ENCODE assay signal across 8 cellular contexts in genomic region chr17:11996722-11997146, GRCh38. TPM values are rescaled to one million over a fixed set of nuclear protein-coding genes. Genes with fewer than 3 reads are reported as not detected.
DNase-seq lines count a peak whose midpoint lies in the region; ATAC-seq, FAIRE-seq and TF ChIP-seq lines count a peak whose summit lies in the region.

No MANE protein-coding gene starts in this region.

- peaks cover 0 to 8% of the 10 kb centered on the region in 2 experiments for H3K36me3 ChIP-seq in SK-N-SH (replicated peaks in 1 of 2; ENCODE audit: control insufficient read depth in 1 of 2, insufficient read depth in 2 of 2, low read length in 1 of 2)
- peaks cover 0 to 4% (median 0%) of the 10 kb centered on the region in 4 experiments; a peak in 1 of 8 replicates for H3K36me3 ChIP-seq in H1 (ENCODE audit: control insufficient read depth in 2 of 4, insufficient read depth in 4 of 4, low read length in 3 of 4)
- peaks cover 10 to 13% of the 10 kb centered on the region in 2 experiments for H3K36me3 ChIP-seq in mesenchymal stem cell (ENCODE audit: control insufficient read depth in 1 of 2, insufficient read depth in 2 of 2, low read depth in 1 of 2, low read length in 2 of 2)
- no peaks in the 10 kb centered on the region for H3K36me3 ChIP-seq in testis (ENCODE audit: low read depth, missing control alignments)

- POLR2A ChIA-PET in SK-N-SH (lab: Yijun Ruan, JAX): interaction anchor here (0.6 to 2.6 kb wide), 6 partner anchors 10 to 1021 kb away, joined by 3 to 39 read pairs (median 4); partner anchors contain the start of genes ELAC2 and MAP2K4
- POLR2A ChIA-PET in H1 (lab: Charles Lee; ENCODE audit: partially characterized antibody): interaction anchor here (0.7 to 3.4 kb wide), 21 partner anchors 9 to 700 kb away, joined by 3 to 49 read pairs (median 4); partner anchors contain the start of gene MAP2K4

- CTCF ChIA-PET in SK-N-SH (lab: Yijun Ruan, JAX): interaction anchor here (1.1 to 2.6 kb wide), 7 partner anchors 9 to 1121 kb away, joined by 3 to 22 read pairs (median 3); no protein-coding TSS in a partner anchor
- CTCF ChIA-PET in H1 (lab: Charles Lee; ENCODE audit: partially characterized antibody): interaction anchor here (1.0 to 2.6 kb wide), 5 partner anchors 8 to 96 kb away, joined by 3 to 14 read pairs (median 4); no protein-coding TSS in a partner anchor

- H3K23me2 ChIP-seq in H1 (ENCODE audit: low read depth, low read length): peaks cover 7% of the 10 kb centered on the region

- H2BK5ac ChIP-seq in H1 (ENCODE audit: low read depth, low read length) (0 out of 2 replicates have a peak overlapping the region, but pooled peaks have one; percentile 91), mesenchymal stem cell (ENCODE audit: low read depth, low read length, poor library complexity, severe bottlenecking) (no peak overlapping the region)

- WGBS in SK-N-SH (ENCODE audit: low lambda C conversion rate): 3% methylated on average over 11 of the region's 14 CpGs
- 11% methylated on average over 14 of the region's 14 CpGs; no CpG with 5 or more reads in 1 of the 2 experiments for WGBS in H1 (ENCODE audit: extremely low coverage in 1 of 2, insufficient coverage in 1 of 2, insufficient read length in 1 of 2, insufficient replicate concordance in 2 of 2, low coverage in 1 of 2, low lambda C conversion rate in 2 of 2, missing lambda C conversion rate in 1 of 2), 2 experiments
- WGBS in mesenchymal stem cell: 2% methylated on average over 14 of the region's 14 CpGs
- 1 to 2% methylated on average over 11 to 13 of the region's 14 CpGs for WGBS in testis, 2 donors

- peak overlapping the region; percentile 84 for H3K56ac ChIP-seq in H1 (replicated peaks; ENCODE audit: insufficient read length, low read depth, low read length)

- TF ChIP-seq EP300 in SK-N-SH (IDR thresholded peaks at IDR 0.05; ENCODE audit: borderline replicate concordance in 1 of 2, low read depth in 1 of 2, low read length in 1 of 2) (no peak), H1 (IDR thresholded peaks at IDR 0.05; ENCODE audit: borderline replicate concordance in 1 of 2, low read depth in 2 of 2, low read length in 2 of 2) (no peak)

- FAIRE-seq in H54 (lab: Jason Lieb, UNC) (no peak), H1 (lab: Jason Lieb, UNC) (no peak)

- H3K9ac ChIP-seq in SK-N-SH (peak overlapping the region; percentile 84), H1 (replicated peaks in 1 of 4; ENCODE audit: extremely low read depth in 1 of 4, low read depth in 3 of 4, low read length in 3 of 4) (peak overlapping the region; percentile 59 to 75 (median 74)), mesenchymal stem cell (ENCODE audit: low read length) (peak overlapping the region; percentile 95)

- H2BK15ac ChIP-seq in H1 (ENCODE audit: low read length) (no peak overlapping the region), mesenchymal stem cell (ENCODE audit: low read depth, poor library complexity, severe bottlenecking) (peak overlapping the region; percentile 95)

- TF ChIP-seq POLR2A in H54 (IDR thresholded peaks at IDR 0.05; ENCODE audit: low read depth, low read length): no peak
- TF ChIP-seq POLR2A in H1 (IDR thresholded peaks at IDR 0.05; ENCODE audit: control extremely low read depth in 1 of 2, low read depth in 2 of 2, low read length in 2 of 2): no peak
- TF ChIP-seq POLR2A in testis (IDR thresholded peaks at IDR 0.05): no peak

- TF ChIP-seq CTCF in SK-N-SH (IDR thresholded peaks at IDR 0.05) (no peak), H1 (IDR thresholded peaks at IDR 0.05; ENCODE audit: control extremely low read depth in 1 of 3, insufficient read depth in 1 of 3, low read depth in 1 of 3, low read length in 3 of 3) (no peak), testis (IDR thresholded peaks at IDR 0.05) (peak in 2 of 3 experiments; percentile 9 to 27)

- peak overlapping the region; percentile 86 for H3K4me2 ChIP-seq in SK-N-SH
- peak overlapping the region; percentile 68 to 99 for H3K4me2 ChIP-seq in H1 (ENCODE audit: insufficient read depth in 1 of 2, low read depth in 2 of 2, low read length in 2 of 2)
- peak overlapping the region; percentile 76 for H3K4me2 ChIP-seq in mesenchymal stem cell (ENCODE audit: low read length, poor library complexity, severe bottlenecking)

- H4K8ac ChIP-seq in H1 (ENCODE audit: extremely low read depth, insufficient read depth, low read length): peak overlapping the region; percentile 97; the same call in 1 of the 2 replicates
- peak overlapping the region; percentile 90 for H4K8ac ChIP-seq in mesenchymal stem cell (ENCODE audit: low read length)

- peaks cover 5 to 8% of the 10 kb centered on the region in 2 experiments; a peak in 2 of 4 replicates for H3K4me1 ChIP-seq in SK-N-SH (ENCODE audit: control insufficient read depth in 1 of 2, insufficient read depth in 2 of 2, low read depth in 1 of 2, low read length in 1 of 2)
- peaks cover 0 to 4% (median 2%) of the 10 kb centered on the region in 4 experiments; a peak in 3 of 7 replicates for H3K4me1 ChIP-seq in H1 (replicated peaks in 1 of 4; ENCODE audit: control insufficient read depth in 3 of 4, insufficient read depth in 4 of 4, low read length in 3 of 4)
- H3K4me1 ChIP-seq in mesenchymal stem cell (ENCODE audit: control insufficient read depth, insufficient read depth, low read depth, low read length): peaks cover 1% of the 10 kb centered on the region
- H3K4me1 ChIP-seq in testis: peaks cover 4% of the 10 kb centered on the region

- TF ChIP-seq RAD21 in SK-N-SH (IDR thresholded peaks at IDR 0.05; ENCODE audit: low read length) (no peak), H1 (IDR thresholded peaks at IDR 0.05 in 1 of 2, conservative IDR thresholded peaks at IDR 0.05 in 1 of 2; ENCODE audit: low read depth in 2 of 2, low read length in 2 of 2) (no peak)

- H2AK5ac ChIP-seq in H1 (ENCODE audit: low read depth, low read length) (no peak overlapping the region), mesenchymal stem cell (ENCODE audit: low read length, severe bottlenecking) (no peak overlapping the region)

- H3K4ac ChIP-seq in H1 (replicated peaks; ENCODE audit: insufficient read length, low read depth, low read length) (peak overlapping the region; percentile 83), mesenchymal stem cell (ENCODE audit: low read depth in 1 of 2, low read length in 2 of 2) (peak overlapping the region in 1 of 2 experiments; percentile 42)

- H3K27me3 ChIP-seq in SK-N-SH (ENCODE audit: insufficient read depth) (no peaks in the 10 kb centered on the region), H1 (replicated peaks in 1 of 4; ENCODE audit: control insufficient read depth in 3 of 4, extremely low read depth in 1 of 4, insufficient read depth in 3 of 4, low read length in 3 of 4) (no peaks in the 10 kb centered on the region), mesenchymal stem cell (ENCODE audit: control insufficient read depth in 1 of 2, insufficient read depth in 1 of 2, low read length in 2 of 2) (no peaks in the 10 kb centered on the region), testis (no peaks in the 10 kb centered on the region)

- peak overlapping the region; percentile 87 to 88 for H3K27ac ChIP-seq in SK-N-SH (ENCODE audit: low read depth in 2 of 2, low read length in 1 of 2)
- peak overlapping the region; percentile 64; the same call in 1 of the 2 replicates for H3K27ac ChIP-seq in H1 (ENCODE audit: low read depth, low read length)
- peak overlapping the region; percentile 72 for H3K27ac ChIP-seq in mesenchymal stem cell (ENCODE audit: low read length, poor library complexity, severe bottlenecking)
- H3K27ac ChIP-seq in testis: peak overlapping the region; percentile 85 to 90

- peak overlapping the region; percentile 37 for H4K5ac ChIP-seq in H1 (ENCODE audit: insufficient read length, low read depth, low read length)

- H3K79me2 ChIP-seq in SK-N-SH (ENCODE audit: insufficient read depth): peaks cover 5% of the 10 kb centered on the region; the same call in 1 of the 2 replicates
- H3K79me2 ChIP-seq in H1 (ENCODE audit: control insufficient read depth in 1 of 2, insufficient read depth in 2 of 2, low read length in 2 of 2): 0 out of 4 replicates have a peak, but pooled peaks cover 0 to 6% of the 10 kb centered on the region in 2 experiments

- no peak; the same call in 2 of the 3 replicates for ATAC-seq in SK-N-SH treated with all-trans-retinoic acid at 6 μM for 48 hours

- peaks cover 8% of the 10 kb centered on the region for H3F3A ChIP-seq in SK-N-SH (replicated peaks; ENCODE audit: insufficient read depth)

- intact Hi-C loops in testis (cut with DNase I; ENCODE audit: low total_unique reads): no loop called here

- H4K91ac ChIP-seq in H1 (replicated peaks; ENCODE audit: insufficient read length, low read length): peak overlapping the region; percentile 79
- H4K91ac ChIP-seq in mesenchymal stem cell (ENCODE audit: low read length): peak overlapping the region; percentile 93

- H2BK120ac ChIP-seq in H1 (replicated peaks; ENCODE audit: low read depth, low read length) (no peak overlapping the region), mesenchymal stem cell (ENCODE audit: low read depth, low read length) (peak overlapping the region; percentile 84)

- no peak overlapping the region; the same call in 1 of the 2 replicates for H3K18ac ChIP-seq in H1 (ENCODE audit: extremely low read depth, low read length)
- peak overlapping the region; percentile 79 to 87 for H3K18ac ChIP-seq in mesenchymal stem cell (ENCODE audit: low read depth in 1 of 2, low read length in 2 of 2)

- DNase-seq in SK-N-SH (no peak), H54 (ENCODE audit: insufficient read length, low spot score) (peak; percentile 15), KG1 (lab: John Stamatoyannopoulos, UW) (peak; percentile 11), T-helper 1 cell (peak in 3 of 5 donors; percentile 15 to 54 (median 19)), H1 (ENCODE audit: low read depth in 1 of 2, low spot score in 2 of 2) (peak in 1 of 2 experiments; percentile 19), mesenchymal stem cell (peak; percentile 65), testis (peak; percentile 50)

- no peaks in the 10 kb centered on the region for H3K9me2 ChIP-seq in SK-N-SH

- H4K20me1 ChIP-seq in SK-N-SH (ENCODE audit: insufficient read depth) (no peaks in the 10 kb centered on the region), H1 (replicated peaks in 1 of 2; ENCODE audit: control insufficient read depth in 1 of 2, insufficient read depth in 2 of 2, low read length in 2 of 2) (no peaks in the 10 kb centered on the region)

- peak overlapping the region; percentile 92 for H2AFZ ChIP-seq in SK-N-SH (ENCODE audit: low read depth)
- H2AFZ ChIP-seq in H1 (ENCODE audit: low read length): peak overlapping the region; percentile 17
- peak overlapping the region; percentile 65 for H2AFZ ChIP-seq in mesenchymal stem cell (ENCODE audit: low read depth, low read length)

- H2BK12ac ChIP-seq in H1 (ENCODE audit: low read depth, low read length) (no peak overlapping the region), mesenchymal stem cell (ENCODE audit: low read length in 2 of 2) (no peak overlapping the region)

- H3K14ac ChIP-seq in H1 (ENCODE audit: insufficient read length) (no peak overlapping the region), mesenchymal stem cell (ENCODE audit: low read length in 2 of 2) (peak overlapping the region in 1 of 2 experiments; percentile 96)

- H3K23ac ChIP-seq in H1 (ENCODE audit: insufficient read length) (no peak overlapping the region), mesenchymal stem cell (ENCODE audit: low read length in 2 of 2) (no peak overlapping the region)

- H3K4me3 ChIP-seq in SK-N-SH (ENCODE audit: low read depth in 2 of 2, low read length in 1 of 2) (peak overlapping the region; percentile 90 to 91), H1 (ENCODE audit: extremely low read depth in 1 of 4, insufficient read depth in 2 of 4, low read depth in 3 of 4, low read length in 4 of 4) (peak overlapping the region; percentile 75 to 90 (median 80)), mesenchymal stem cell (ENCODE audit: insufficient read depth in 1 of 2, low read depth in 1 of 2, low read length in 2 of 2) (peak overlapping the region; percentile 95 to 97), testis (peak overlapping the region; percentile 87 to 95)

- H3K9me3 ChIP-seq in SK-N-SH (no peaks in the 10 kb centered on the region), H1 (ENCODE audit: insufficient read depth in 2 of 2, low read depth in 1 of 2, low read length in 1 of 2) (no peaks in the 10 kb centered on the region; a peak in 1 of 4 replicates), mesenchymal stem cell (ENCODE audit: control insufficient read depth, low read length) (no peaks in the 10 kb centered on the region), testis (no peaks in the 10 kb centered on the region)

- H2BK20ac ChIP-seq in H1 (ENCODE audit: low read length): no peak overlapping the region

- no peaks in the 10 kb centered on the region for H3K79me1 ChIP-seq in H1 (ENCODE audit: low read depth, low read length)
- peaks cover 13% of the 10 kb centered on the region for H3K79me1 ChIP-seq in mesenchymal stem cell (replicated peaks; ENCODE audit: low read length, poor library complexity, severe bottlenecking)

RNA-seq across cellular contexts. Expression of gene ZNF18, which starts 0.5 kb away (rescaled TPM):
- 3.2 and 5.5 TPM in 2 replicates for polyA plus RNA-seq in SK-N-SH (2012; rRNA removed)
- 3.4 and 3.7 TPM in 2 replicates for polyA plus RNA-seq in SK-N-SH (2012; cell fraction: cytosol; rRNA removed)
- 8.0 and 14.1 TPM in 2 replicates for polyA plus RNA-seq in SK-N-SH (2012; cell fraction: nucleus; rRNA removed)
- total RNA-seq in H1 (2021; fragmentation: NEBNext Ultra II Directional; extraction: Animal tissue kit (Norgen Biotek cat#: 25700)): 9.3 and 9.9 TPM in 2 replicates
- polyA plus RNA-seq in H1 (2011; rRNA removed): 2.9 and 3.0 TPM in 2 replicates
- polyA plus RNA-seq in H1 (2011; cell fraction: cytosol; rRNA removed): 5.2 TPM
- polyA plus RNA-seq in H1 (2011; cell fraction: nucleus; rRNA removed): 6.7 TPM
- polyA plus RNA-seq in H1 (2012, experiment 1 of 2): 5.0 to 8.5 TPM (median 7.0 TPM) in 4 replicates
- polyA plus RNA-seq in H1 (2012, experiment 2 of 2): 2.8 TPM
- polyA plus RNA-seq in H1 (2013, experiment 1 of 2): 7.2 TPM
- polyA plus RNA-seq in H1 (2013, experiment 2 of 2): 6.4 TPM
- polyA minus RNA-seq in H1 (2011; rRNA and poly(A)+ RNA removed): 9.3 and 10.0 TPM in 2 replicates
- 6.0 TPM for polyA minus RNA-seq in H1 (2011; cell fraction: cytosol; rRNA and poly(A)+ RNA removed)
- 7.0 TPM for polyA minus RNA-seq in H1 (2011; cell fraction: nucleus; rRNA and poly(A)+ RNA removed)
- polyA plus RNA-seq in mesenchymal stem cell (2013, experiment 1 of 2): 4.5 TPM
- 4.8 TPM for polyA plus RNA-seq in mesenchymal stem cell (2013, experiment 2 of 2)
- total RNA-seq in testis: 10 to 100 TPM; 14.9 to 18.7 TPM
- 23.1 TPM for polyA plus RNA-seq in testis (ENCODE audit: insufficient read depth, low read depth, low replicate concordance)

RNA-seq across cellular contexts. Expression of gene MAP2K4, which starts 23.9 kb away (rescaled TPM):
- 10.6 and 14.0 TPM in 2 replicates for polyA plus RNA-seq in SK-N-SH (2012; rRNA removed)
- 15.9 and 17.4 TPM in 2 replicates for polyA plus RNA-seq in SK-N-SH (2012; cell fraction: cytosol; rRNA removed)
- polyA plus RNA-seq in SK-N-SH (2012; cell fraction: nucleus; rRNA removed): 9.2 and 19.3 TPM in 2 replicates
- total RNA-seq in H1 (2021; fragmentation: NEBNext Ultra II Directional; extraction: Animal tissue kit (Norgen Biotek cat#: 25700)): 37.3 and 39.1 TPM in 2 replicates
- polyA plus RNA-seq in H1 (2011; rRNA removed): 6.7 and 14.2 TPM in 2 replicates
- polyA plus RNA-seq in H1 (2011; cell fraction: cytosol; rRNA removed): 14.1 TPM
- polyA plus RNA-seq in H1 (2011; cell fraction: nucleus; rRNA removed): 7.9 TPM
- 13.7 to 22.6 TPM (median 16.6 TPM) in 4 replicates for polyA plus RNA-seq in H1 (2012, experiment 1 of 2)
- 1.6 TPM for polyA plus RNA-seq in H1 (2012, experiment 2 of 2)
- polyA plus RNA-seq in H1 (2013, experiment 1 of 2): 16.6 TPM
- polyA plus RNA-seq in H1 (2013, experiment 2 of 2): 17.9 TPM
- polyA minus RNA-seq in H1 (2011; rRNA and poly(A)+ RNA removed): 26.5 and 38.3 TPM in 2 replicates
- polyA minus RNA-seq in H1 (2011; cell fraction: cytosol; rRNA and poly(A)+ RNA removed): 12.8 TPM
- polyA minus RNA-seq in H1 (2011; cell fraction: nucleus; rRNA and poly(A)+ RNA removed): 26.2 TPM
- polyA plus RNA-seq in mesenchymal stem cell (2013, experiment 1 of 2): 20.1 TPM
- 22.7 TPM for polyA plus RNA-seq in mesenchymal stem cell (2013, experiment 2 of 2)
- 10 to 100 TPM; 46.3 to 47.7 TPM for total RNA-seq in testis
- 22.4 TPM for polyA plus RNA-seq in testis (ENCODE audit: insufficient read depth, low read depth, low replicate concordance)

Comparison
In these comparisons a context has a peak if more than half of its experiments do, and no peak if none do; other contexts are left out.
1. H2AFZ ChIP-seq: peak in every context shown above with its lines; median percentile 92 in SK-N-SH; 65 in mesenchymal stem cell; 17 in H1.
2. CTCF ChIP-seq: peak in testis (2 of 3); none in SK-N-SH (single experiment) and H1 (0 of 3).
3. Peak in every context shown above with its lines, with median percentiles within 50 percentile points of each other: H3K27ac ChIP-seq, H3K4me2 ChIP-seq, H3K4me3 ChIP-seq and H3K9ac ChIP-seq.